ENCODE assay signal across 9 cellular contexts in the genomic region with DNA sequence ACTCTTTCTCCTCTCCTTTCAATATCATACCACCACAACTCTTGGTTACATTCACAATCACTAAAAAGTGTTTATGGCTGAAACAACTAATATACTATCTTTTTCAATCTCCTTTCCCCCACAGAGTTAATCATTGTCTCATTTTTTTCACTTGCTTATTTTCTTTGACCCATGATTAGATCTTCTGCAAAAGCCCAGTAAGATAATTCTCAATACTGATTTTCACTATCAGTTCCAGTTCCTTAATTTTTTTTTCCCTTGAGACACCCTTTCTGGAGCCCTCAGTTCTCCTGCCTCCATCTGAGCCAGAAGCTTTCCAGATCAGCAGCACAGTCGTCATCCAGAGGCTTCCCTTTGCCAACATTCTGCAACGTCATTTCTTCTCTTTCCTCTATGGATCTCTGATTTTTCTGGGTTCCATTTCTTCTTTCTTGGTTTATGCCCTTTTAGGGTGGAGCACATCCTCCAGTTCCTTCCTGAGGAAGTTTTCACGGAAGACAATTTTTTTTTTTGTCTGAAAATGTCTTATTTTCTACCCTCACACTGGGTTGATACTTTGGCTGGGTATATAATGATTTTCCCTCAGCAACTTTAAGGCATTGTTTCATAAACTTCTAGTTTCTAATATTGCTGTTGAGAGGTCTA.
DNase-seq lines count a peak whose midpoint lies in the region; ATAC-seq and TF ChIP-seq lines count a peak whose summit lies in the region.
"Had no signal": no experiment of that assay in that cellular context is flagged by ENCODE, and none has a peak within 500 bp of the region (broad histone marks: within the 10 kb centered on the region; RNA-seq: fewer than 3 reads in every experiment).

No MANE protein-coding gene starts in this region.

- peaks cover 4% of the 10 kb centered on the region for H3K27me3 Mint-ChIP-seq in IgD-negative memory B cell
- no peaks in the 10 kb centered on the region for H3K27me3 Mint-ChIP-seq in stimulated activated memory B cell treated with anti-CD40 and anti-IgM and Interleukin-4, amounts not matched to agents 10 μg/mL and 1 μg/mL and 100 μg/mL, for 72 hours

- H3K36me3 ChIP-seq in H7 (replicated peaks; ENCODE audit: control insufficient read depth, insufficient read depth, low read length) = no peaks in the 10 kb centered on the region
- H3K36me3 ChIP-seq in breast epithelium = no peaks in the 10 kb centered on the region

- no peak for TF ChIP-seq CTCF in breast epithelium (IDR thresholded peaks at IDR 0.05)

- H3K4me3 ChIP-seq in H7 (ENCODE audit: insufficient read depth, low read depth, low read length) (no peak overlapping the region), breast epithelium (no peak overlapping the region)

- H3K4me1 ChIP-seq in breast epithelium = no peaks in the 10 kb centered on the region

- H3K4me3 Mint-ChIP-seq in IgD-negative memory B cell = peak overlapping the region in 3 of 4 donors; percentile 26 to 88 (median 73)
- peak overlapping the region; percentile 1 for H3K4me3 Mint-ChIP-seq in stimulated activated memory B cell treated with anti-CD40 and anti-IgM and Interleukin-4, amounts not matched to agents 10 μg/mL and 1 μg/mL and 100 μg/mL, for 72 hours

- H3K4me1 Mint-ChIP-seq in IgD-negative memory B cell = peaks cover 20 to 37% (median 26%) of the 10 kb centered on the region in 3 donors
- H3K4me1 Mint-ChIP-seq in stimulated activated memory B cell treated with anti-CD40 and anti-IgM and Interleukin-4, amounts not matched to agents 10 μg/mL and 1 μg/mL and 100 μg/mL, for 72 hours = peaks cover 62% of the 10 kb centered on the region

- H3K9me3 Mint-ChIP-seq in IgD-negative memory B cell = peaks cover 4 to 22% (median 7%) of the 10 kb centered on the region in 3 donors
- peaks cover 8% of the 10 kb centered on the region for H3K9me3 Mint-ChIP-seq in stimulated activated memory B cell treated with anti-CD40 and anti-IgM and Interleukin-4, amounts not matched to agents 10 μg/mL and 1 μg/mL and 100 μg/mL, for 72 hours

- intact Hi-C loops in breast epithelium (cut with DNase I; ENCODE audit: low total_unique reads) = no loop called here

- TF ChIP-seq POLR2A in breast epithelium (IDR thresholded peaks at IDR 0.05) = no peak

- no peaks in the 10 kb centered on the region for H3K27me3 ChIP-seq in H7 (ENCODE audit: control insufficient read depth, insufficient read depth, low read length)
- H3K27me3 ChIP-seq in breast epithelium = no peaks in the 10 kb centered on the region

- peak; percentile 73 for ATAC-seq in GM19025 (IDR thresholded peaks at IDR 0.05; ENCODE audit: low read depth, unreplicated experiment)
- peak; percentile 38 for ATAC-seq in HG02623 (IDR thresholded peaks at IDR 0.05; ENCODE audit: unreplicated experiment)
- ATAC-seq in stimulated activated memory B cell treated with anti-CD40 and anti-IgM and Interleukin-4, amounts not matched to agents 10 μg/mL and 1 μg/mL and 100 μg/mL, for 72 hours = peak; percentile 74

- no peak overlapping the region for H3K27ac ChIP-seq in breast epithelium

- peaks cover 0 to 7% of the 10 kb centered on the region in 2 donors for H3K9me3 ChIP-seq in breast epithelium

- DNase-seq in dermis blood vessel endothelial cell = no peak
- no peak for DNase-seq in H7
- DNase-seq in breast epithelium (ENCODE audit: low spot score in 2 of 2) = no peak
- DNase-seq: amygdala; stimulated activated CD4-positive, alpha-beta T cell treated with anti-CD3 and anti-CD28 coated beads, Interleukin-4, amount 100 ng/mL, for 4 hours had no signal

- peak overlapping the region; percentile 0 to 83 (median 55) for H3K27ac Mint-ChIP-seq in IgD-negative memory B cell
- peak overlapping the region; percentile 12 for H3K27ac Mint-ChIP-seq in stimulated activated memory B cell treated with anti-CD40 and anti-IgM and Interleukin-4, amounts not matched to agents 10 μg/mL and 1 μg/mL and 100 μg/mL, for 72 hours

- H3K36me3 Mint-ChIP-seq in IgD-negative memory B cell = peaks cover 6% of the 10 kb centered on the region
- peaks cover 7% of the 10 kb centered on the region for H3K36me3 Mint-ChIP-seq in stimulated activated memory B cell treated with anti-CD40 and anti-IgM and Interleukin-4, amounts not matched to agents 10 μg/mL and 1 μg/mL and 100 μg/mL, for 72 hours
